ENCODE assay signal across 22 cellular contexts in genomic region chr16:65717006-65717720, GRCh38.
A peak's percentile ranks its signal among the peaks of the same experiment; 100 is the strongest.
DNase-seq lines count a peak whose midpoint lies in the region; ATAC-seq, FAIRE-seq and TF ChIP-seq lines count a peak whose summit lies in the region.
"Had no signal": no experiment of that assay in that cellular context is flagged by ENCODE, and none has a peak within 500 bp of the region (broad histone marks: within the 10 kb centered on the region; RNA-seq: fewer than 3 reads in every experiment).

No MANE protein-coding gene starts in this region.

- no peak overlapping the region for H3K27ac ChIP-seq in astrocyte (ENCODE audit: low read depth, low read length)
- no peak overlapping the region for H3K27ac ChIP-seq in osteoblast (ENCODE audit: low read depth, low read length)
- H3K27ac ChIP-seq: HL-60 had no signal

- H3K4me3 ChIP-seq in astrocyte (ENCODE audit: insufficient read depth, low read depth, low read length) (no peak overlapping the region), osteoblast (ENCODE audit: insufficient read depth, low read length) (no peak overlapping the region)

- H3K4me1 ChIP-seq in astrocyte (ENCODE audit: insufficient read depth, low read length) (no peaks in the 10 kb centered on the region), osteoblast (ENCODE audit: insufficient read depth, low read length) (no peaks in the 10 kb centered on the region)
- H3K4me1 ChIP-seq: BE2C, Caco-2 had no signal

- H4K20me1 ChIP-seq in astrocyte (ENCODE audit: insufficient read depth, low read length) (no peaks in the 10 kb centered on the region), osteoblast (ENCODE audit: insufficient read depth, low read length) (no peaks in the 10 kb centered on the region)

- H2AFZ ChIP-seq in astrocyte (ENCODE audit: low read depth, low read length), result no peak overlapping the region
- no peak overlapping the region for H2AFZ ChIP-seq in osteoblast (ENCODE audit: low read length)

- H3K27me3 Mint-ChIP-seq in astrocyte (ENCODE audit: low read depth, unreplicated experiment) (peaks cover 45% of the 10 kb centered on the region), mesothelial cell of epicardium (ENCODE audit: low read depth) (peaks cover 24% of the 10 kb centered on the region)
- peaks cover 9 to 24% of the 10 kb centered on the region in 2 donors for H3K27me3 Mint-ChIP-seq in stimulated activated naive B cell treated with anti-CD40 and anti-IgM and Interleukin-4, amounts not matched to agents 10 μg/mL and 1 μg/mL and 100 μg/mL, for 72 hours
- H3K27me3 Mint-ChIP-seq in activated T-helper 17 cell treated with anti-CD3 and anti-CD28 coated beads, Interleukin-2, amount 50 U/mL, for 72 hours, result peaks cover 4% of the 10 kb centered on the region
- H3K27me3 Mint-ChIP-seq: CD4-positive, CD25-positive, alpha-beta regulatory T cell; CD8-positive, alpha-beta memory T cell had no signal

- H3K9ac ChIP-seq in astrocyte (ENCODE audit: low read length), result no peak overlapping the region

- H3K4me1 Mint-ChIP-seq in astrocyte (ENCODE audit: low read depth, unreplicated experiment) (peaks cover 3% of the 10 kb centered on the region), mesothelial cell of epicardium (peaks cover 22% of the 10 kb centered on the region)
- peaks cover 1 to 17% of the 10 kb centered on the region in 2 donors for H3K4me1 Mint-ChIP-seq in stimulated activated naive B cell treated with anti-CD40 and anti-IgM and Interleukin-4, amounts not matched to agents 10 μg/mL and 1 μg/mL and 100 μg/mL, for 72 hours
- H3K4me1 Mint-ChIP-seq in activated T-helper 17 cell treated with anti-CD3 and anti-CD28 coated beads, Interleukin-2, amount 50 U/mL, for 72 hours, result no peaks in the 10 kb centered on the region
- H3K4me1 Mint-ChIP-seq: CD4-positive, CD25-positive, alpha-beta regulatory T cell; CD8-positive, alpha-beta memory T cell had no signal

- peaks cover 2% of the 10 kb centered on the region for H3K27me3 ChIP-seq in astrocyte (ENCODE audit: insufficient read depth, low read length)
- H3K27me3 ChIP-seq in osteoblast (ENCODE audit: insufficient read depth, low read length), result peaks cover 11% of the 10 kb centered on the region
- H3K27me3 ChIP-seq: BE2C had no signal

- no peak overlapping the region for H3K4me2 ChIP-seq in astrocyte (ENCODE audit: low read length)
- H3K4me2 ChIP-seq in osteoblast (ENCODE audit: insufficient read depth, low read length), result no peak overlapping the region

- H3K9me3 ChIP-seq in astrocyte (ENCODE audit: insufficient read depth, low read depth, low read length) (no peaks in the 10 kb centered on the region), osteoblast (ENCODE audit: low read depth, low read length) (no peaks in the 10 kb centered on the region)
- H3K9me3 ChIP-seq: BE2C, Caco-2 had no signal

- FAIRE-seq in astrocyte (lab: Jason Lieb, UNC) (no peak), HTR-8/SVneo (lab: Jason Lieb, UNC) (no peak)
- FAIRE-seq: A204.1, D721Med, G401.6 had no signal

- ATAC-seq in stimulated activated naive B cell treated with anti-CD40 and anti-IgM and Interleukin-4, amounts not matched to agents 10 μg/mL and 1 μg/mL and 100 μg/mL, for 72 hours (replicated peaks), result peak; percentile 81 to 85
- no peak for ATAC-seq in activated T-helper 17 cell treated with anti-CD3 and anti-CD28 coated beads, Interleukin-2, amount 50 U/mL, for 72 hours (replicated peaks)
- ATAC-seq: HCT116 had no signal

- H3K36me3 ChIP-seq in astrocyte (ENCODE audit: insufficient read depth, low read length) (no peaks in the 10 kb centered on the region), osteoblast (ENCODE audit: insufficient read depth, low read length) (no peaks in the 10 kb centered on the region)
- H3K36me3 ChIP-seq: BE2C had no signal

- H3K36me3 Mint-ChIP-seq in astrocyte (ENCODE audit: low read depth, unreplicated experiment) (no peaks in the 10 kb centered on the region), mesothelial cell of epicardium (no peaks in the 10 kb centered on the region)
- no peaks in the 10 kb centered on the region for H3K36me3 Mint-ChIP-seq in stimulated activated naive B cell treated with anti-CD40 and anti-IgM and Interleukin-4, amounts not matched to agents 10 μg/mL and 1 μg/mL and 100 μg/mL, for 72 hours
- no peaks in the 10 kb centered on the region for H3K36me3 Mint-ChIP-seq in activated T-helper 17 cell treated with anti-CD3 and anti-CD28 coated beads, Interleukin-2, amount 50 U/mL, for 72 hours (ENCODE audit: low read depth)
- H3K36me3 Mint-ChIP-seq: CD4-positive, CD25-positive, alpha-beta regulatory T cell; CD8-positive, alpha-beta memory T cell had no signal

- H3K4me3 Mint-ChIP-seq in astrocyte (ENCODE audit: unreplicated experiment) (no peak overlapping the region), mesothelial cell of epicardium (no peak overlapping the region)
- H3K4me3 Mint-ChIP-seq in stimulated activated naive B cell treated with anti-CD40 and anti-IgM and Interleukin-4, amounts not matched to agents 10 μg/mL and 1 μg/mL and 100 μg/mL, for 72 hours, result no peak overlapping the region
- H3K4me3 Mint-ChIP-seq in activated T-helper 17 cell treated with anti-CD3 and anti-CD28 coated beads, Interleukin-2, amount 50 U/mL, for 72 hours, result no peak overlapping the region
- H3K4me3 Mint-ChIP-seq: CD4-positive, CD25-positive, alpha-beta regulatory T cell; CD8-positive, alpha-beta memory T cell; HFFc6 had no signal

- TF ChIP-seq CTCF in astrocyte (IDR thresholded peaks at IDR 0.05; ENCODE audit: insufficient read depth, low read depth, low read length) (no peak), mesothelial cell of epicardium (IDR thresholded peaks at IDR 0.05; ENCODE audit: unreplicated experiment) (no peak), osteoblast (IDR thresholded peaks at IDR 0.05; ENCODE audit: extremely low read depth, low read depth, low read length) (no peak)

- H3K79me2 ChIP-seq in astrocyte (ENCODE audit: insufficient read depth, low read length) (no peaks in the 10 kb centered on the region), osteoblast (ENCODE audit: insufficient read depth, low read length) (no peaks in the 10 kb centered on the region)

- peak; percentile 39 for DNase-seq in NCI-H226
- peak; percentile 70 for DNase-seq in astrocyte (ENCODE audit: low read depth)
- no peak for DNase-seq in mesothelial cell of epicardium (ENCODE audit: low spot score in 2 of 2, unreplicated experiment in 2 of 2)
- DNase-seq in stimulated activated naive B cell treated with anti-CD40 and anti-IgM and Interleukin-4, amounts not matched to agents 10 μg/mL and 1 μg/mL and 100 μg/mL, for 72 hours, result no peak
- DNase-seq in osteoblast (ENCODE audit: insufficient read length, low spot score, missing footprints), result no peak
- no peak for DNase-seq in HTR-8/SVneo (ENCODE audit: insufficient read length, low spot score)
- DNase-seq: ACHN; BE2C; C1 segment of cervical spinal cord; Caco-2; CD4-positive, CD25-positive, alpha-beta regulatory T cell; CD8-positive, alpha-beta memory T cell; GOT3; H7; HFFc6; IMR-90 had no signal

- no peak overlapping the region for H3K27ac Mint-ChIP-seq in astrocyte (ENCODE audit: unreplicated experiment)
- peak overlapping the region; percentile 21 for H3K27ac Mint-ChIP-seq in mesothelial cell of epicardium
- no peak overlapping the region for H3K27ac Mint-ChIP-seq in stimulated activated naive B cell treated with anti-CD40 and anti-IgM and Interleukin-4, amounts not matched to agents 10 μg/mL and 1 μg/mL and 100 μg/mL, for 72 hours
- no peak overlapping the region for H3K27ac Mint-ChIP-seq in activated T-helper 17 cell treated with anti-CD3 and anti-CD28 coated beads, Interleukin-2, amount 50 U/mL, for 72 hours
- H3K27ac Mint-ChIP-seq: CD4-positive, CD25-positive, alpha-beta regulatory T cell; CD8-positive, alpha-beta memory T cell; HFFc6 had no signal

- H3K9me3 Mint-ChIP-seq in astrocyte (ENCODE audit: unreplicated experiment) (peaks cover 2% of the 10 kb centered on the region), mesothelial cell of epicardium (no peaks in the 10 kb centered on the region)
- peaks cover 6 to 10% of the 10 kb centered on the region in 2 donors for H3K9me3 Mint-ChIP-seq in stimulated activated naive B cell treated with anti-CD40 and anti-IgM and Interleukin-4, amounts not matched to agents 10 μg/mL and 1 μg/mL and 100 μg/mL, for 72 hours
- peaks cover 10% of the 10 kb centered on the region for H3K9me3 Mint-ChIP-seq in activated T-helper 17 cell treated with anti-CD3 and anti-CD28 coated beads, Interleukin-2, amount 50 U/mL, for 72 hours
- H3K9me3 Mint-ChIP-seq: HFFc6 had no signal

Comparison
In these comparisons a context has a peak if more than half of its experiments do, and no peak if none do; other contexts are left out.
1. DNase-seq: peak in NCI-H226 (single experiment) and astrocyte (single experiment); none in mesothelial cell of epicardium (0 of 2), stimulated activated naive B cell treated with anti-CD40 and anti-IgM and Interleukin-4, amounts not matched to agents 10 μg/mL and 1 μg/mL and 100 μg/mL, for 72 hours (single experiment), osteoblast (single experiment) and HTR-8/SVneo (single experiment).